ENCODE assay signal across 14 cellular contexts in genomic region chr19:38761884-38762389, GRCh38. TPM values are rescaled to one million over a fixed set of nuclear protein-coding genes. Genes with fewer than 3 reads are reported as not detected.
DNase-seq lines count a peak whose midpoint lies in the region; ATAC-seq, FAIRE-seq and TF ChIP-seq lines count a peak whose summit lies in the region.
"Not testable (repeated sequence)": the region's sequence is repeated elsewhere in the genome, so short reads cannot be mapped to it uniquely, and the experiment has no call there.
"Had no signal": no experiment of that assay in that cellular context is flagged by ENCODE, and none has a peak within 500 bp of the region (broad histone marks: within the 10 kb centered on the region; RNA-seq: fewer than 3 reads in every experiment).

No MANE protein-coding gene starts in this region.

- not testable (repeated sequence) for H3K27me3 Mint-ChIP-seq in T-helper 17 cell; dendritic cell treated with granulocyte-macrophage colony-stimulating factor and Interleukin-4, amounts not matched to agents 40 ng/mL and 50 ng/mL, for 4 days; memory B cell

- TF ChIP-seq CTCF in A549 (IDR thresholded peaks at IDR 0.05); HepG2 (CRISPR knock-in tag; IDR thresholded peaks at IDR 0.05): not testable (repeated sequence)

- CTCF ChIA-PET in A549 (lab: Yijun Ruan, JAX): interaction anchor here (0.7 to 2.5 kb wide), 9 partner anchors 8 to 171 kb away, joined by 3 to 17 read pairs (median 4); partner anchors contain the start of genes LGALS4, MRPS12 and SARS2
- CTCF ChIA-PET in HepG2 (lab: Yijun Ruan, JAX; ENCODE audit: low intra/inter-chr PET ratio, low total read pairs): not testable (repeated sequence)

- not testable (repeated sequence) for H3K9me3 ChIP-seq in A549; T-helper 17 cell (ENCODE audit: control insufficient read depth, low read length, poor library complexity, severe bottlenecking); HepG2 (ENCODE audit: low read length)

- not testable (repeated sequence) for TF ChIP-seq EP300 in A549 (IDR thresholded peaks at IDR 0.05); HepG2 (IDR thresholded peaks at IDR 0.05; ENCODE audit: low read depth in 2 of 2, low read length in 2 of 2); HepG2 (CRISPR knock-in tag; IDR thresholded peaks at IDR 0.05; ENCODE audit: borderline replicate concordance)

- not testable (repeated sequence) for H3K9me3 Mint-ChIP-seq in dendritic cell treated with granulocyte-macrophage colony-stimulating factor and Interleukin-4, amounts not matched to agents 40 ng/mL and 50 ng/mL, for 4 days; memory B cell

- H3K4me2 ChIP-seq in A549: not testable (repeated sequence)
- H3K4me2 ChIP-seq in HepG2 (ENCODE audit: low read depth, low read length): peak overlapping the region; percentile 84

- TF ChIP-seq RAD21 in A549 (conservative IDR thresholded peaks at IDR 0.05 in 1 of 2, IDR thresholded peaks at IDR 0.05 in 1 of 2); HepG2 (CRISPR knock-in tag; IDR thresholded peaks at IDR 0.05): not testable (repeated sequence)

- not testable (repeated sequence) for H4K20me1 ChIP-seq in HepG2 (ENCODE audit: insufficient read depth, low read length)

- WGBS in A549 (ENCODE audit: missing lambda C conversion rate): 93% methylated on average over 9 of the region's 9 CpGs
- 90% methylated on average over 9 of the region's 9 CpGs for WGBS in HepG2 (ENCODE audit: low lambda C conversion rate)

- H3K36me3 ChIP-seq in HepG2 (replicated peaks in 1 of 2; ENCODE audit: control insufficient read depth in 1 of 2, insufficient read depth in 2 of 2, low read length in 2 of 2): not testable (repeated sequence)

- H3K27ac Mint-ChIP-seq in T-helper 17 cell: peak overlapping the region; percentile 68
- peak overlapping the region; percentile 48 for H3K27ac Mint-ChIP-seq in dendritic cell treated with granulocyte-macrophage colony-stimulating factor and Interleukin-4, amounts not matched to agents 40 ng/mL and 50 ng/mL, for 4 days
- peak overlapping the region; percentile 58 for H3K27ac Mint-ChIP-seq in memory B cell

- POLR2A ChIA-PET in A549 (lab: Yijun Ruan, JAX) (interaction anchor here (1.0 kb wide), 1 partner anchor 168 kb away, joined by 3 read pairs; no protein-coding TSS in a partner anchor), HepG2 (lab: Yijun Ruan, JAX) (interaction anchor here (1.0 to 4.0 kb wide), 2 partner anchors 13 to 70 kb away, joined by 3 to 16 read pairs; partner anchors contain the start of gene ECH1)

- not testable (repeated sequence) for ATAC-seq in A549; T-helper 17 cell; HepG2; memory B cell (ENCODE audit: low read depth)

- not testable (repeated sequence) for H3K4me1 Mint-ChIP-seq in T-helper 17 cell, memory B cell
- peaks cover 18% of the 10 kb centered on the region for H3K4me1 Mint-ChIP-seq in dendritic cell treated with granulocyte-macrophage colony-stimulating factor and Interleukin-4, amounts not matched to agents 40 ng/mL and 50 ng/mL, for 4 days (ENCODE audit: low read depth)

- not testable (repeated sequence) for TF ChIP-seq POLR2A in A549 (IDR thresholded peaks at IDR 0.05; ENCODE audit: low read length); HepG2 (IDR thresholded peaks at IDR 0.05; ENCODE audit: insufficient read depth in 1 of 2, low read depth in 2 of 2, low read length in 2 of 2)

- H2AFZ ChIP-seq in HepG2 (ENCODE audit: low read length): not testable (repeated sequence)

- in situ Hi-C loops in HepG2 (cut with HindIII; ENCODE audit: extremely low pct_ligation_motif_present, low pct_unique_long_range_greater_than_20kb): not testable (repeated sequence)

- not testable (repeated sequence) for FAIRE-seq in A549 (lab: Jason Lieb, UNC); HepG2 (lab: Jason Lieb, UNC)

- DNase-seq in A549 (ENCODE audit: low read depth in 1 of 2, low spot score in 1 of 2); T-helper 17 cell; HepG2 (ENCODE audit: low spot score); memory B cell (ENCODE audit: low spot score in 2 of 2): not testable (repeated sequence)

- not testable (repeated sequence) for H3K36me3 Mint-ChIP-seq in T-helper 17 cell (ENCODE audit: low read depth); dendritic cell treated with granulocyte-macrophage colony-stimulating factor and Interleukin-4, amounts not matched to agents 40 ng/mL and 50 ng/mL, for 4 days (ENCODE audit: low read depth); memory B cell

- peaks cover 15% of the 10 kb centered on the region for H3K79me2 ChIP-seq in HepG2 (ENCODE audit: insufficient read depth, low read length)

- H3K4me1 ChIP-seq in A549 (peaks cover 17% of the 10 kb centered on the region), HepG2 (ENCODE audit: insufficient read depth, low read length) (peaks cover 66% of the 10 kb centered on the region)

- peak overlapping the region; percentile 64 for H3K9ac ChIP-seq in HepG2 (ENCODE audit: insufficient read depth, low read depth, low read length)

- intact Hi-C loops in dendritic cell treated with granulocyte-macrophage colony-stimulating factor and Interleukin-4, amounts not matched to agents 40 ng/mL and 50 ng/mL, for 4 days (cut with micrococcal nuclease); HepG2 (cut with micrococcal nuclease; ENCODE audit: unreplicated experiment): not testable (repeated sequence)

- not testable (repeated sequence) for H3K4me3 Mint-ChIP-seq in T-helper 17 cell; dendritic cell treated with granulocyte-macrophage colony-stimulating factor and Interleukin-4, amounts not matched to agents 40 ng/mL and 50 ng/mL, for 4 days; memory B cell

- H3K27me3 ChIP-seq in HepG2 (ENCODE audit: control insufficient read depth in 1 of 2, insufficient read depth in 2 of 2, low read length in 2 of 2): not testable (repeated sequence)

- H3K4me3 ChIP-seq in A549: not testable (repeated sequence)
- H3K4me3 ChIP-seq in HepG2 (replicated peaks in 1 of 3; ENCODE audit: insufficient read depth in 1 of 3, low read depth in 2 of 3, low read length in 3 of 3): peak overlapping the region in 2 of 3 experiments; percentile 35 to 61; a peak in 3 of 6 replicates

- peak overlapping the region in 1 of 2 experiments; percentile 48; a peak in 3 of 6 replicates for H3K27ac ChIP-seq in A549
- peak overlapping the region; percentile 91 for H3K27ac ChIP-seq in HepG2 (ENCODE audit: extremely low read length, insufficient read depth, low read length)

- BruUV-seq in HepG2 (replicated peaks; lab: Mats Ljungman, UMichigan): not testable (repeated sequence)

RNA-seq across cellular contexts. Expression of gene LGALS7, which starts 11.4 kb away (rescaled TPM):
- not detected in 2 replicates for polyA plus RNA-seq in A549 (2011; rRNA removed)
- polyA plus RNA-seq in A549 (2012; cell fraction: cytosol; rRNA removed): 0.19 TPM in 1 of 2 replicates, not detected in the other
- polyA plus RNA-seq in A549 (2012; cell fraction: nucleus; rRNA removed): not detected in 2 replicates
- polyA plus RNA-seq in A549 (2017; fragmentation: RNase III; extraction: RNeasy Plus Mini Kit Qiagen cat#74134 plus additional on column Dnase treatment): not detected in 3 replicates
- not detected in 2 replicates for polyA minus RNA-seq in A549 (2011; rRNA and poly(A)+ RNA removed)
- not detected for total RNA-seq in T-helper 17 cell
- not detected in 2 replicates for total RNA-seq in HepG2 (2016; rRNA removed; fragmentation: Illumina TruSeq; extraction: Trizol)
- not detected in 2 replicates for total RNA-seq in HepG2 (2016; cell fraction: cytosol; rRNA removed; fragmentation: Illumina TruSeq; extraction: Trizol; ENCODE audit: low read depth)
- not detected in 2 replicates for total RNA-seq in HepG2 (2016; cell fraction: insoluble cytoplasmic fraction; rRNA removed; fragmentation: Illumina TruSeq; extraction: Trizol)
- 0.93 TPM in 1 of 2 replicates, not detected in the other for total RNA-seq in HepG2 (2016; cell fraction: membrane; rRNA removed; fragmentation: Illumina TruSeq; extraction: Trizol)
- total RNA-seq in HepG2 (2016; cell fraction: nucleus; rRNA removed; fragmentation: Illumina TruSeq; extraction: Trizol): not detected in 2 replicates
- 0.73 and 0.85 TPM in 2 replicates for polyA plus RNA-seq in HepG2 (2011; rRNA removed)
- 1.6 and 1.9 TPM in 2 replicates for polyA plus RNA-seq in HepG2 (2011; cell fraction: cytosol; rRNA removed)
- 1.7 and 2.4 TPM in 2 replicates for polyA plus RNA-seq in HepG2 (2011; cell fraction: nucleus; rRNA removed)
- polyA plus RNA-seq in HepG2 (2012): 0.35 TPM in 1 of 2 replicates, not detected in the other
- not detected in 2 replicates for polyA plus RNA-seq in HepG2 (2016; cell fraction: cytosol; fragmentation: Illumina TruSeq; extraction: Trizol; ENCODE audit: low read depth)
- not detected in 2 replicates for polyA plus RNA-seq in HepG2 (2016; cell fraction: insoluble cytoplasmic fraction; fragmentation: Illumina TruSeq; extraction: Trizol; ENCODE audit: low read depth)
- polyA plus RNA-seq in HepG2 (2016; cell fraction: membrane; fragmentation: Illumina TruSeq; extraction: Trizol; ENCODE audit: low read depth): 0.63 TPM in 1 of 2 replicates, not detected in the other
- not detected in 2 replicates for polyA plus RNA-seq in HepG2 (2016; cell fraction: nucleus; fragmentation: Illumina TruSeq; extraction: Trizol; ENCODE audit: insufficient read depth, low read depth)
- polyA minus RNA-seq in HepG2 (2011; rRNA and poly(A)+ RNA removed; ENCODE audit: low replicate concordance): 0.58 TPM in 1 of 2 replicates, not detected in the other
- not detected in 2 replicates for polyA minus RNA-seq in HepG2 (2011; cell fraction: cytosol; rRNA and poly(A)+ RNA removed)
- 0.99 TPM in 1 of 2 replicates, not detected in the other for polyA minus RNA-seq in HepG2 (2011; cell fraction: nucleus; rRNA and poly(A)+ RNA removed)
- total RNA-seq: CD4-positive, alpha-beta T cell; CD8-positive, alpha-beta memory T cell; Daoy; G401; GM23338; H4; H9; HFFc6 had no signal
- polyA plus RNA-seq: CD14-positive monocyte; CD8-positive, alpha-beta memory T cell had no signal

RNA-seq across cellular contexts. Expression of gene CAPN12, which starts 17.7 kb away (rescaled TPM):
- polyA plus RNA-seq in A549 (2011; rRNA removed) (10.0 and 12.3 TPM in 2 replicates), A549 (2017; fragmentation: RNase III; extraction: RNeasy Plus Mini Kit Qiagen cat#74134 plus additional on column Dnase treatment) (8.6 to 11.7 TPM (median 11.0 TPM) in 3 replicates), HepG2 (2011; rRNA removed) (13.6 and 20.4 TPM in 2 replicates)
- 10.0 and 10.2 TPM in 2 replicates for polyA plus RNA-seq in A549 (2012; cell fraction: cytosol; rRNA removed)
- 33.2 and 34.8 TPM in 2 replicates for polyA plus RNA-seq in A549 (2012; cell fraction: nucleus; rRNA removed)
- 3.2 and 7.1 TPM in 2 replicates for polyA minus RNA-seq in A549 (2011; rRNA and poly(A)+ RNA removed)
- total RNA-seq in T-helper 17 cell (1 to 10 TPM; 6.8 to 9.0 TPM), HepG2 (2016; rRNA removed; fragmentation: Illumina TruSeq; extraction: Trizol) (0.62 and 1.6 TPM in 2 replicates)
- total RNA-seq in HepG2 (2016; cell fraction: cytosol; rRNA removed; fragmentation: Illumina TruSeq; extraction: Trizol; ENCODE audit: low read depth): 1.0 and 1.2 TPM in 2 replicates
- 0.30 and 1.3 TPM in 2 replicates for total RNA-seq in HepG2 (2016; cell fraction: insoluble cytoplasmic fraction; rRNA removed; fragmentation: Illumina TruSeq; extraction: Trizol)
- total RNA-seq in HepG2 (2016; cell fraction: membrane; rRNA removed; fragmentation: Illumina TruSeq; extraction: Trizol): 0.49 and 0.59 TPM in 2 replicates
- 2.3 and 2.9 TPM in 2 replicates for total RNA-seq in HepG2 (2016; cell fraction: nucleus; rRNA removed; fragmentation: Illumina TruSeq; extraction: Trizol)
- 3.4 and 3.8 TPM in 2 replicates for polyA plus RNA-seq in HepG2 (2011; cell fraction: cytosol; rRNA removed)
- polyA plus RNA-seq in HepG2 (2011; cell fraction: nucleus; rRNA removed): 230 and 249 TPM in 2 replicates
- polyA plus RNA-seq in HepG2 (2012): 8.4 and 11.4 TPM in 2 replicates
- 0.35 and 0.73 TPM in 2 replicates for polyA plus RNA-seq in HepG2 (2016; cell fraction: cytosol; fragmentation: Illumina TruSeq; extraction: Trizol; ENCODE audit: low read depth)
- polyA plus RNA-seq in HepG2 (2016; cell fraction: insoluble cytoplasmic fraction; fragmentation: Illumina TruSeq; extraction: Trizol; ENCODE audit: low read depth): 0.66 and 0.96 TPM in 2 replicates
- polyA plus RNA-seq in HepG2 (2016; cell fraction: membrane; fragmentation: Illumina TruSeq; extraction: Trizol; ENCODE audit: low read depth): 0.66 and 0.81 TPM in 2 replicates
- 16.2 and 18.9 TPM in 2 replicates for polyA plus RNA-seq in HepG2 (2016; cell fraction: nucleus; fragmentation: Illumina TruSeq; extraction: Trizol; ENCODE audit: insufficient read depth, low read depth)
- 4.4 TPM in 1 of 2 replicates, not detected in the other for polyA minus RNA-seq in HepG2 (2011; rRNA and poly(A)+ RNA removed; ENCODE audit: low replicate concordance)
- polyA minus RNA-seq in HepG2 (2011; cell fraction: cytosol; rRNA and poly(A)+ RNA removed): 0.69 and 2.0 TPM in 2 replicates
- 10.0 and 11.6 TPM in 2 replicates for polyA minus RNA-seq in HepG2 (2011; cell fraction: nucleus; rRNA and poly(A)+ RNA removed)
- total RNA-seq: Daoy, H4 had no signal
- polyA plus RNA-seq: CD14-positive monocyte had no signal

RNA-seq across cellular contexts. Expression of gene LGALS7B, which starts 27.1 kb away (rescaled TPM):
- polyA plus RNA-seq in A549 (2011; rRNA removed): 0.27 TPM in 1 of 2 replicates, not detected in the other
- polyA plus RNA-seq in A549 (2012; cell fraction: cytosol; rRNA removed): 0.25 and 0.38 TPM in 2 replicates
- polyA plus RNA-seq in A549 (2012; cell fraction: nucleus; rRNA removed): 0.29 TPM in 1 of 2 replicates, not detected in the other
- not detected in 3 replicates for polyA plus RNA-seq in A549 (2017; fragmentation: RNase III; extraction: RNeasy Plus Mini Kit Qiagen cat#74134 plus additional on column Dnase treatment)
- not detected in 2 replicates for polyA minus RNA-seq in A549 (2011; rRNA and poly(A)+ RNA removed)
- total RNA-seq in T-helper 17 cell: not detected
- 0.73 and 1.7 TPM in 2 replicates for total RNA-seq in HepG2 (2016; rRNA removed; fragmentation: Illumina TruSeq; extraction: Trizol)
- not detected in 2 replicates for total RNA-seq in HepG2 (2016; cell fraction: cytosol; rRNA removed; fragmentation: Illumina TruSeq; extraction: Trizol; ENCODE audit: low read depth)
- 0.80 and 2.9 TPM in 2 replicates for total RNA-seq in HepG2 (2016; cell fraction: insoluble cytoplasmic fraction; rRNA removed; fragmentation: Illumina TruSeq; extraction: Trizol)
- 0.77 TPM in 1 of 2 replicates, not detected in the other for total RNA-seq in HepG2 (2016; cell fraction: membrane; rRNA removed; fragmentation: Illumina TruSeq; extraction: Trizol)
- not detected in 2 replicates for total RNA-seq in HepG2 (2016; cell fraction: nucleus; rRNA removed; fragmentation: Illumina TruSeq; extraction: Trizol)
- 2.1 and 4.0 TPM in 2 replicates for polyA plus RNA-seq in HepG2 (2011; rRNA removed)
- polyA plus RNA-seq in HepG2 (2011; cell fraction: cytosol; rRNA removed): 4.6 and 7.7 TPM in 2 replicates
- polyA plus RNA-seq in HepG2 (2011; cell fraction: nucleus; rRNA removed): 2.3 and 3.2 TPM in 2 replicates
- 1.6 and 3.8 TPM in 2 replicates for polyA plus RNA-seq in HepG2 (2012)
- polyA plus RNA-seq in HepG2 (2016; cell fraction: cytosol; fragmentation: Illumina TruSeq; extraction: Trizol; ENCODE audit: low read depth): 0.27 and 0.35 TPM in 2 replicates
- 1.1 and 1.9 TPM in 2 replicates for polyA plus RNA-seq in HepG2 (2016; cell fraction: insoluble cytoplasmic fraction; fragmentation: Illumina TruSeq; extraction: Trizol; ENCODE audit: low read depth)
- 0.50 TPM in 1 of 2 replicates, not detected in the other for polyA plus RNA-seq in HepG2 (2016; cell fraction: membrane; fragmentation: Illumina TruSeq; extraction: Trizol; ENCODE audit: low read depth)
- polyA plus RNA-seq in HepG2 (2016; cell fraction: nucleus; fragmentation: Illumina TruSeq; extraction: Trizol; ENCODE audit: insufficient read depth, low read depth): 2.2 TPM in 1 of 2 replicates, not detected in the other
- polyA minus RNA-seq in HepG2 (2011; rRNA and poly(A)+ RNA removed; ENCODE audit: low replicate concordance): 0.37 TPM in 1 of 2 replicates, not detected in the other
- polyA minus RNA-seq in HepG2 (2011; cell fraction: cytosol; rRNA and poly(A)+ RNA removed): 2.1 TPM in 1 of 2 replicates, not detected in the other
- polyA minus RNA-seq in HepG2 (2011; cell fraction: nucleus; rRNA and poly(A)+ RNA removed): not detected in 2 replicates
- total RNA-seq: CD4-positive, alpha-beta T cell; CD8-positive, alpha-beta memory T cell; Daoy; G401; H4; HFFc6 had no signal
- polyA plus RNA-seq: CD14-positive monocyte; CD8-positive, alpha-beta memory T cell had no signal

RNA-seq across cellular contexts. Expression of gene LGALS4, which starts 50.8 kb away (rescaled TPM):
- polyA plus RNA-seq in A549 (2011; rRNA removed) (2.5 and 3.3 TPM in 2 replicates), A549 (2017; fragmentation: RNase III; extraction: RNeasy Plus Mini Kit Qiagen cat#74134 plus additional on column Dnase treatment) (0.38 to 0.94 TPM (median 0.84 TPM) in 3 replicates), HepG2 (2011; rRNA removed) (0.48 and 0.71 TPM in 2 replicates)
- polyA plus RNA-seq in A549 (2012; cell fraction: cytosol; rRNA removed): 0.87 and 1.2 TPM in 2 replicates
- polyA plus RNA-seq in A549 (2012; cell fraction: nucleus; rRNA removed): 4.4 and 6.3 TPM in 2 replicates
- polyA minus RNA-seq in A549 (2011; rRNA and poly(A)+ RNA removed): 1.7 and 2.4 TPM in 2 replicates
- total RNA-seq in T-helper 17 cell (1 to 10 TPM; 1.7 to 2.4 TPM), HepG2 (2016; rRNA removed; fragmentation: Illumina TruSeq; extraction: Trizol) (0.24 and 0.32 TPM in 2 replicates)
- not detected in 2 replicates for total RNA-seq in HepG2 (2016; cell fraction: cytosol; rRNA removed; fragmentation: Illumina TruSeq; extraction: Trizol; ENCODE audit: low read depth)
- total RNA-seq in HepG2 (2016; cell fraction: insoluble cytoplasmic fraction; rRNA removed; fragmentation: Illumina TruSeq; extraction: Trizol): 0.39 TPM in 1 of 2 replicates, not detected in the other
- total RNA-seq in HepG2 (2016; cell fraction: membrane; rRNA removed; fragmentation: Illumina TruSeq; extraction: Trizol): 0.31 TPM in 1 of 2 replicates, not detected in the other
- 0.28 and 0.41 TPM in 2 replicates for total RNA-seq in HepG2 (2016; cell fraction: nucleus; rRNA removed; fragmentation: Illumina TruSeq; extraction: Trizol)
- 0.26 and 0.30 TPM in 2 replicates for polyA plus RNA-seq in HepG2 (2011; cell fraction: cytosol; rRNA removed)
- 2.4 and 2.9 TPM in 2 replicates for polyA plus RNA-seq in HepG2 (2011; cell fraction: nucleus; rRNA removed)
- polyA plus RNA-seq in HepG2 (2012): 0.59 and 0.87 TPM in 2 replicates
- 0.17 TPM in 1 of 2 replicates, not detected in the other for polyA plus RNA-seq in HepG2 (2016; cell fraction: cytosol; fragmentation: Illumina TruSeq; extraction: Trizol; ENCODE audit: low read depth)
- polyA plus RNA-seq in HepG2 (2016; cell fraction: insoluble cytoplasmic fraction; fragmentation: Illumina TruSeq; extraction: Trizol; ENCODE audit: low read depth): not detected in 2 replicates
- polyA plus RNA-seq in HepG2 (2016; cell fraction: membrane; fragmentation: Illumina TruSeq; extraction: Trizol; ENCODE audit: low read depth): 0.26 TPM in 1 of 2 replicates, not detected in the other
- polyA plus RNA-seq in HepG2 (2016; cell fraction: nucleus; fragmentation: Illumina TruSeq; extraction: Trizol; ENCODE audit: insufficient read depth, low read depth): 2.4 TPM in 1 of 2 replicates, not detected in the other
- polyA minus RNA-seq in HepG2 (2011; rRNA and poly(A)+ RNA removed; ENCODE audit: low replicate concordance): 0.42 and 0.68 TPM in 2 replicates
- polyA minus RNA-seq in HepG2 (2011; cell fraction: cytosol; rRNA and poly(A)+ RNA removed): not detected in 2 replicates
- 0.90 and 3.0 TPM in 2 replicates for polyA minus RNA-seq in HepG2 (2011; cell fraction: nucleus; rRNA and poly(A)+ RNA removed)
- total RNA-seq: Daoy, G401 had no signal
- polyA plus RNA-seq: CD14-positive monocyte, GM23338 had no signal
